In genomic region chr9:20358201-20358600, GRCh38 we compare ENCODE assay signal across 12 cellular contexts.
DNase-seq lines count a peak whose midpoint lies in the region; ATAC-seq and TF ChIP-seq lines count a peak whose summit lies in the region.
"Had no signal": no experiment of that assay in that cellular context is flagged by ENCODE, and none has a peak within 500 bp of the region (broad histone marks: within the 10 kb centered on the region; RNA-seq: fewer than 3 reads in every experiment).

No MANE protein-coding gene starts in this region.

- H3K4me3 ChIP-seq in CD8-positive, alpha-beta T cell (ENCODE audit: low read depth, low read length), result no peak overlapping the region
- H3K4me3 ChIP-seq in mucosa of descending colon, result no peak overlapping the region
- H3K4me3 ChIP-seq: dorsolateral prefrontal cortex had no signal

- H3K27me3 Mint-ChIP-seq in CD8-positive, alpha-beta T cell (ENCODE audit: low read depth), result no peaks in the 10 kb centered on the region
- H3K27me3 Mint-ChIP-seq in brain, result no peaks in the 10 kb centered on the region

- peaks cover 11% of the 10 kb centered on the region for H3K36me3 ChIP-seq in CD8-positive, alpha-beta T cell (ENCODE audit: insufficient read depth, low read length)
- no peaks in the 10 kb centered on the region for H3K36me3 ChIP-seq in mucosa of descending colon (ENCODE audit: low read depth)

- H3K4me3 Mint-ChIP-seq in CD8-positive, alpha-beta T cell, result no peak overlapping the region
- H3K4me3 Mint-ChIP-seq in brain, result no peak overlapping the region
- H3K4me3 Mint-ChIP-seq: natural killer cell had no signal

- no peak for ATAC-seq in CD8-positive, alpha-beta T cell
- peak; percentile 36 for ATAC-seq in mucosa of descending colon
- ATAC-seq in GM19023 (IDR thresholded peaks at IDR 0.05; ENCODE audit: unreplicated experiment), result no peak
- ATAC-seq in sciatic nerve, result no peak

- TF ChIP-seq CTCF in CD8-positive, alpha-beta T cell (IDR thresholded peaks at IDR 0.05), result no peak
- TF ChIP-seq CTCF in brain (conservative IDR thresholded peaks at IDR 0.05) (no peak), mucosa of descending colon (IDR thresholded peaks at IDR 0.05) (no peak)

- peaks cover 65% of the 10 kb centered on the region for H3K36me3 Mint-ChIP-seq in CD8-positive, alpha-beta T cell
- H3K36me3 Mint-ChIP-seq in brain, result peaks cover 45% of the 10 kb centered on the region

- POLR2A ChIA-PET in CD8-positive, alpha-beta T cell (lab: Charles Lee), result interaction anchor here (0.9 kb wide), 1 partner anchor 36 kb away, joined by 3 read pairs; no protein-coding TSS in a partner anchor

- no peak overlapping the region for H3K27ac ChIP-seq in CD8-positive, alpha-beta T cell (ENCODE audit: low read depth, low read length)

- CTCF ChIA-PET in CD8-positive, alpha-beta T cell (lab: Charles Lee), result interaction anchor here (1.1 to 2.8 kb wide), 4 partner anchors 10 to 753 kb away, joined by 3 to 7 read pairs (median 4); no protein-coding TSS in a partner anchor

- peaks cover 51% of the 10 kb centered on the region for H3K4me1 Mint-ChIP-seq in CD8-positive, alpha-beta T cell (ENCODE audit: low read depth)
- H3K4me1 Mint-ChIP-seq in brain, result peaks cover 76% of the 10 kb centered on the region

- intact Hi-C loops in CD8-positive, alpha-beta T cell (cut with DNase I, micrococcal nuclease), result loop anchor here (5.0 to 10.0 kb wide), 3 partner anchors 267 to 527 kb away; partner anchors contain the start of gene MLLT3 (in 1 of the 2)
- intact Hi-C loops in mucosa of descending colon (cut with DNase I, micrococcal nuclease), result loop anchor here (5.0 to 10.0 kb wide), 3 partner anchors 267 to 587 kb away; partner anchors contain the start of gene MLLT3 (in 2 of the 2)
- intact Hi-C loops in sciatic nerve (cut with DNase I), result loop anchor here (5.0 to 10.0 kb wide), 2 partner anchors 264 to 587 kb away; partner anchors contain the start of gene MLLT3

- H3K27me3 ChIP-seq in CD8-positive, alpha-beta T cell (ENCODE audit: insufficient read depth, low read length), result no peaks in the 10 kb centered on the region
- H3K27me3 ChIP-seq: dorsolateral prefrontal cortex had no signal

- peaks cover 16% of the 10 kb centered on the region for H3K4me1 ChIP-seq in CD8-positive, alpha-beta T cell (ENCODE audit: insufficient read depth, low read length)
- H3K4me1 ChIP-seq in mucosa of descending colon (ENCODE audit: low read depth), result peaks cover 10% of the 10 kb centered on the region

- H3K27ac Mint-ChIP-seq in CD8-positive, alpha-beta T cell, result peak overlapping the region; percentile 53
- peak overlapping the region in 3 of 5 experiments; percentile 30 to 92 (median 37) for H3K27ac Mint-ChIP-seq in brain
- H3K27ac Mint-ChIP-seq: natural killer cell had no signal

- no peaks in the 10 kb centered on the region for H3K9me3 ChIP-seq in CD8-positive, alpha-beta T cell (ENCODE audit: low read length)
- no peaks in the 10 kb centered on the region for H3K9me3 ChIP-seq in mucosa of descending colon

- no peak for DNase-seq in CD8-positive, alpha-beta T cell
- DNase-seq in LoVo (ENCODE audit: low spot score), result peak; percentile 25
- DNase-seq in mucosa of descending colon, result no peak
- no peak for DNase-seq in NCI-H2081 treated with DMSO at 0.1 percent for 48 hours (lab: John Stamatoyannopoulos, UW)
- no peak for DNase-seq in NCI-H187 (lab: John Stamatoyannopoulos, UW)
- no peak for DNase-seq in sciatic nerve (ENCODE audit: low spot score)
- DNase-seq: dorsolateral prefrontal cortex, natural killer cell, NCI-H1694 treated with DMSO at 0.1 percent for 48 hours, T-helper 9 cell had no signal

- H3K9me3 Mint-ChIP-seq in CD8-positive, alpha-beta T cell, result no peaks in the 10 kb centered on the region
- H3K9me3 Mint-ChIP-seq in brain, result no peaks in the 10 kb centered on the region
- H3K9me3 Mint-ChIP-seq: natural killer cell had no signal
